19 cellular contexts compared by ENCODE assay signal in genomic region chr5:170738840-170739239, GRCh38. TPM values are rescaled to one million over a fixed set of nuclear protein-coding genes. Genes with fewer than 3 reads are reported as not detected.
DNase-seq lines count a peak whose midpoint lies in the region; ATAC-seq and TF ChIP-seq lines count a peak whose summit lies in the region.
"Had no signal": no experiment of that assay in that cellular context is flagged by ENCODE, and none has a peak within 500 bp of the region (broad histone marks: within the 10 kb centered on the region; RNA-seq: fewer than 3 reads in every experiment).

No MANE protein-coding gene starts in this region.

- H2AFZ ChIP-seq in trophoblast cell (ENCODE audit: insufficient read depth, low read length, poor library complexity), result no peak overlapping the region

- H3K23ac ChIP-seq in trophoblast cell (ENCODE audit: low read length), result no peak overlapping the region

- no peak overlapping the region for H3K4me2 ChIP-seq in trophoblast cell (ENCODE audit: low read length)
- H3K4me2 ChIP-seq: A549 had no signal

- WGBS in body of pancreas, 2 donors, result 42 to 43% methylated on average over 3 of the region's 3 CpGs
- no CpG with 5 or more reads among the region's 3 CpGs for WGBS in trophoblast cell (ENCODE audit: extremely low coverage, insufficient coverage, insufficient read length)

- H2AK5ac ChIP-seq in trophoblast cell (ENCODE audit: low read length), result no peak overlapping the region

- peak; percentile 51 for DNase-seq in H7
- DNase-seq in body of pancreas, result peak in 3 of 4 donors; percentile 35 to 58 (median 43)
- DNase-seq in iPS-NIHi11 (ENCODE audit: low spot score), result peak; percentile 50
- DNase-seq in progenitor cell of endocrine pancreas (ENCODE audit: low spot score, unreplicated experiment), result no peak
- no peak for DNase-seq in trophoblast cell
- no peak for DNase-seq in ACHN
- DNase-seq: BE2C, GOT3, Kasumi-1, NCI-H1694, NCI-H2081 treated with DMSO at 0.1 percent for 48 hours, NCI-H446 treated with DMSO at 0.1 percent for 48 hours, NCI-H526 treated with DMSO at 0.1 percent for 48 hours, OCI-M1, SJCRH30 had no signal

- no peak overlapping the region for H4K91ac ChIP-seq in trophoblast cell (ENCODE audit: low read depth, low read length)

- H3K79me2 ChIP-seq in trophoblast cell (ENCODE audit: control insufficient read depth, insufficient read depth, low read length, poor library complexity), result no peaks in the 10 kb centered on the region

- H3K27ac Mint-ChIP-seq in progenitor cell of endocrine pancreas, result peak overlapping the region; percentile 10

- peaks cover 10% of the 10 kb centered on the region for H3K9me3 Mint-ChIP-seq in progenitor cell of endocrine pancreas (ENCODE audit: low read depth)

- no peak overlapping the region for H2BK120ac ChIP-seq in trophoblast cell (ENCODE audit: insufficient read depth, low read length, poor library complexity)

- H3K27me3 ChIP-seq in H7 (ENCODE audit: control insufficient read depth, insufficient read depth, low read length) (no peaks in the 10 kb centered on the region), body of pancreas (no peaks in the 10 kb centered on the region), trophoblast cell (ENCODE audit: insufficient read depth, low read length) (no peaks in the 10 kb centered on the region)

- H3K4me1 ChIP-seq in body of pancreas, result no peaks in the 10 kb centered on the region
- H3K4me1 ChIP-seq in trophoblast cell (ENCODE audit: control insufficient read depth in 1 of 2, insufficient read depth in 2 of 2, low read length in 2 of 2), result peaks cover 0 to under 1% of the 10 kb centered on the region in 2 experiments
- H3K4me1 ChIP-seq: BE2C, SJCRH30 had no signal

- H3K18ac ChIP-seq in trophoblast cell (ENCODE audit: low read length), result no peak overlapping the region

- H3K27me3 Mint-ChIP-seq in progenitor cell of endocrine pancreas, result peaks cover 30% of the 10 kb centered on the region

- ATAC-seq in body of pancreas (peak; percentile 53), GM18511 (IDR thresholded peaks at IDR 0.05; ENCODE audit: unreplicated experiment) (no peak)
- ATAC-seq: A549, GM12878 had no signal

- H3K4me3 ChIP-seq in H7 (ENCODE audit: insufficient read depth, low read depth, low read length) (no peak overlapping the region), body of pancreas (no peak overlapping the region), trophoblast cell (ENCODE audit: low read depth, low read length) (no peak overlapping the region)
- H3K4me3 ChIP-seq: A549, GM12878, SJCRH30 had no signal

- H2BK5ac ChIP-seq in trophoblast cell (ENCODE audit: low read depth, low read length, poor library complexity), result no peak overlapping the region

- in situ Hi-C loops in ACHN (cut with HindIII; ENCODE audit: low pct_ligation_motif_present, low pct_unique_long_range_greater_than_20kb, low sequenced_read_pairs), result no loop called here

- no peak overlapping the region for H4K8ac ChIP-seq in trophoblast cell (ENCODE audit: low read depth, low read length)

- no peak overlapping the region for H3K4me3 Mint-ChIP-seq in progenitor cell of endocrine pancreas (ENCODE audit: low read depth)

- H3K9ac ChIP-seq in trophoblast cell (ENCODE audit: low read length), result no peak overlapping the region

- H3K14ac ChIP-seq in trophoblast cell (ENCODE audit: low read length), result no peak overlapping the region

- H2BK12ac ChIP-seq in trophoblast cell (ENCODE audit: low read length), result no peak overlapping the region

- H3K9me3 ChIP-seq in body of pancreas, result no peaks in the 10 kb centered on the region
- H3K9me3 ChIP-seq in trophoblast cell (ENCODE audit: insufficient read depth, low read depth, low read length), result peaks cover 5% of the 10 kb centered on the region
- H3K9me3 ChIP-seq: SJCRH30 had no signal

- no peaks in the 10 kb centered on the region for H3K36me3 ChIP-seq in H7 (replicated peaks; ENCODE audit: control insufficient read depth, insufficient read depth, low read length)
- H3K36me3 ChIP-seq in body of pancreas (replicated peaks in 1 of 2; ENCODE audit: insufficient read depth in 1 of 2, low read depth in 2 of 2), result no peaks in the 10 kb centered on the region
- H3K36me3 ChIP-seq in trophoblast cell (ENCODE audit: control insufficient read depth in 1 of 2, insufficient read depth in 2 of 2, low read length in 2 of 2), result no peaks in the 10 kb centered on the region
- H3K36me3 ChIP-seq: BE2C, SJCRH30 had no signal

- H3K79me1 ChIP-seq in trophoblast cell (ENCODE audit: low read length), result no peaks in the 10 kb centered on the region

- TF ChIP-seq CTCF in body of pancreas (IDR thresholded peaks at IDR 0.05) (no peak), progenitor cell of endocrine pancreas (IDR thresholded peaks at IDR 0.05; ENCODE audit: unreplicated experiment) (no peak)

- H4K12ac ChIP-seq in trophoblast cell (ENCODE audit: low read depth, low read length), result no peak overlapping the region

- TF ChIP-seq POLR2A in body of pancreas (IDR thresholded peaks at IDR 0.05), result no peak

- no peak overlapping the region for H3K4ac ChIP-seq in trophoblast cell (ENCODE audit: low read depth, low read length)

- H3K27ac ChIP-seq in body of pancreas (no peak overlapping the region), trophoblast cell (ENCODE audit: low read depth, low read length) (no peak overlapping the region)
- H3K27ac ChIP-seq: A549, SJCRH30 had no signal

- no peaks in the 10 kb centered on the region for H3K4me1 Mint-ChIP-seq in progenitor cell of endocrine pancreas (ENCODE audit: low read depth)

- H3K36me3 Mint-ChIP-seq in progenitor cell of endocrine pancreas (ENCODE audit: insufficient read depth), result peaks cover 16% of the 10 kb centered on the region

- intact Hi-C loops in body of pancreas (cut with DNase I), result no loop called here

RNA-seq across cellular contexts. Expression of gene GABRP, which starts 44.7 kb away (rescaled TPM):
- 2.1 and 2.2 TPM in 2 replicates for total RNA-seq in H7 (2014; rRNA removed; shearing (Covaris generic))
- total RNA-seq in body of pancreas (1 to 10 TPM in 1 of 2 donors, not detected in 1; 8.6 TPM), progenitor cell of endocrine pancreas (3.1 and 5.1 TPM in 2 replicates)
- 935 and 1,007 TPM in 2 replicates for polyA plus RNA-seq in trophoblast cell (2013)
- total RNA-seq: GM12878, MCF 10A, SJCRH30 had no signal
- polyA plus RNA-seq: A549 had no signal

Comparison
In these comparisons a context has a peak if more than half of its experiments do, and no peak if none do; other contexts are left out.
1. DNase-seq: peak in H7 (single experiment), body of pancreas (3 of 4) and iPS-NIHi11 (single experiment); none in progenitor cell of endocrine pancreas (single experiment), trophoblast cell (0 of 2) and ACHN (single experiment).